Comparison of ENCODE assay signal across 1 cellular context in the genomic region with DNA sequence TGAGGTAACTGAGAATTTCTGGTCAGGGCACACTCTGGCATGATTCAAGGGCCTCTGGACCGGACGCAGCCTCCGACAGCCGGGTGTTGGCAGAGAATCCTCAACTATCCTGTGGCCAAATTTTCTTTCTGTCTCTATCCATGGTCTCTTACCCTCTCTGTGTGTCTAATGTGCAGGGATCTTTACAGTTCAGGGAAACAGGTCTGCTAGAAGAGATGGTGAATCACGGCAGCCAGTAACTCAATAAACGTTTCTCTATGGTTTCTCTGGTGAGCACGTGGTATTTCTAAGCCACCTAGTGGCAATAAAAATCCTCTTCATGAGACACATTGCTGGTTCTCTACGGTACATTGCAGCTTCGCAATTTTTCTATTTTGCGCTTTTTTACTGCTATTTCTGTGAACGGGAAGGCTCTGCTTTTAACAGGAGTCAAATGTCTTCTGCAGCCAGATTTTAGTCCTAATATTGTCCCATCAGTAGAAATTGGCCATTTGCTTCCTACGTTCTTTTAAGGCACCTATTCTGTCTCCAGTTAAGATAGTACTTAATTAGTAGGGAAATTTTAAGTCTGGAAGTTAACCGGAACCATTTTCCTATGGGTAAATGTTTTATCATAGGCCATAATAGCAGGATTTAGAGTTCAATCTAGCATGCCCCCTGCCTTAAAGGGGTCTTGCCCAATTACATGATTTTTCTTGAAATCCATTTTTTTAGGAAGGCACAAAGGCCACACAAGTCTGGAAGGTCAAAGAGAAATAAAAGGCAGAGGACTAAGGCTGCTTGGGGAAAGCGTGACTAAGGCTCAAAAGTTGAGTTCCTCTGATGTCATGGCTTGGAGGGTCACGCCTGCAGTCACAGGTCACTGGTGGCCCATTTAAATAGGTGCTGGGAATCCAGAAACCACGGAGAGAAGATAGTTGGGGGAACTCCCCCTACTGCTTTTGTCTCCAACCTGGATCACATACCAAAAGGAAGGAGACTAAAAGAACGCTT.
TF ChIP-seq lines count a peak whose summit lies in the region.

No MANE protein-coding gene starts in this region.

TF ChIP-seq in HEK293, 187 proteins besides CTCF, POLR2A, EP300 and RAD21 (continued from another document):
- TF ChIP-seq BCL11B (tag by site-specific recombination; IDR thresholded peaks at IDR 0.05; ENCODE audit: low read depth) (no peak), GFI1B (tag by site-specific recombination; IDR thresholded peaks at IDR 0.05) (no peak), ZBTB21 (tag by site-specific recombination; IDR thresholded peaks at IDR 0.05) (no peak), ZBTB17 (tag by site-specific recombination; IDR thresholded peaks at IDR 0.05) (peak; percentile 56), ZNF248 (tag by site-specific recombination; IDR thresholded peaks at IDR 0.05) (no peak), ZNF10 (tag by site-specific recombination; IDR thresholded peaks at IDR 0.05) (no peak), KLF9 (tag by site-specific recombination; IDR thresholded peaks at IDR 0.05; ENCODE audit: low read depth) (no peak), SP2 (tag by site-specific recombination; IDR thresholded peaks at IDR 0.05) (no peak), ZNF266 (tag by site-specific recombination; IDR thresholded peaks at IDR 0.05; ENCODE audit: low read depth) (no peak), PRDM1 (tag by site-specific recombination; IDR thresholded peaks at IDR 0.05) (peak; percentile 69; the same call in 1 of the 2 replicates), HOXA7 (CRISPR knock-in tag; IDR thresholded peaks at IDR 0.05; ENCODE audit: borderline replicate concordance) (no peak)
- TF ChIP-seq, protein P1, sequence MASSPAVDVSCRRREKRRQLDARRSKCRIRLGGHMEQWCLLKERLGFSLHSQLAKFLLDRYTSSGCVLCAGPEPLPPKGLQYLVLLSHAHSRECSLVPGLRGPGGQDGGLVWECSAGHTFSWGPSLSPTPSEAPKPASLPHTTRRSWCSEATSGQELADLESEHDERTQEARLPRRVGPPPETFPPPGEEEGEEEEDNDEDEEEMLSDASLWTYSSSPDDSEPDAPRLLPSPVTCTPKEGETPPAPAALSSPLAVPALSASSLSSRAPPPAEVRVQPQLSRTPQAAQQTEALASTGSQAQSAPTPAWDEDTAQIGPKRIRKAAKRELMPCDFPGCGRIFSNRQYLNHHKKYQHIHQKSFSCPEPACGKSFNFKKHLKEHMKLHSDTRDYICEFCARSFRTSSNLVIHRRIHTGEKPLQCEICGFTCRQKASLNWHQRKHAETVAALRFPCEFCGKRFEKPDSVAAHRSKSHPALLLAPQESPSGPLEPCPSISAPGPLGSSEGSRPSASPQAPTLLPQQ (tag by site-specific recombination; IDR thresholded peaks at IDR 0.05) = peak; percentile 67
- TF ChIP-seq, protein P2, sequence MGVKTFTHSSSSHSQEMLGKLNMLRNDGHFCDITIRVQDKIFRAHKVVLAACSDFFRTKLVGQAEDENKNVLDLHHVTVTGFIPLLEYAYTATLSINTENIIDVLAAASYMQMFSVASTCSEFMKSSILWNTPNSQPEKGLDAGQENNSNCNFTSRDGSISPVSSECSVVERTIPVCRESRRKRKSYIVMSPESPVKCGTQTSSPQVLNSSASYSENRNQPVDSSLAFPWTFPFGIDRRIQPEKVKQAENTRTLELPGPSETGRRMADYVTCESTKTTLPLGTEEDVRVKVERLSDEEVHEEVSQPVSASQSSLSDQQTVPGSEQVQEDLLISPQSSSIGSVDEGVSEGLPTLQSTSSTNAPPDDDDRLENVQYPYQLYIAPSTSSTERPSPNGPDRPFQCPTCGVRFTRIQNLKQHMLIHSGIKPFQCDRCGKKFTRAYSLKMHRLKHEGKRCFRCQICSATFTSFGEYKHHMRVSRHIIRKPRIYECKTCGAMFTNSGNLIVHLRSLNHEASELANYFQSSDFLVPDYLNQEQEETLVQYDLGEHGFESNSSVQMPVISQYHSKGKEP (tag by site-specific recombination; IDR thresholded peaks at IDR 0.05) = peak; percentile 59
